ENCODE assay signal across 18 cellular contexts in the genomic region with DNA sequence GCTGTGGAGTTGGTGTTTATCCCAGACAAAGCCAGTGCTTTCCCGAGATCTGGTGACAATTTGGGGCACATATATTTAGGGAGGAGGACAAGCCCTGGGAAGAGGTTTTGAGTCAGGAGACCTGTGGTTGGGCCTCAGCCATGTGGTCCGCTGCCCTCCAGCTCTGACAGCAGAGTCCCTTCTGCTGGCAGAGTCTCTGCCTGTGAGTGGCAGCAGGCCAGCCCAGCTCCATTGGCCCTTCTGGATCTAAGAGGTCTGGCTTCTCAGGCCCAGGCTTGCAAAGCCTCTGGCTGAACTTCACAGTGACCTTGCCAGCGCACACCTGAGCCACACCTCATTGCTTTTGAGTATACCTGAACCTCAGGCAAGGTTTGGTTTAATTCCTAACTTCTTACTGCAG.
DNase-seq lines count a peak whose midpoint lies in the region; ATAC-seq, FAIRE-seq and TF ChIP-seq lines count a peak whose summit lies in the region.
"Had no signal": no experiment of that assay in that cellular context is flagged by ENCODE, and none has a peak within 500 bp of the region (broad histone marks: within the 10 kb centered on the region; RNA-seq: fewer than 3 reads in every experiment).

No MANE protein-coding gene starts in this region.

- intact Hi-C loops in body of pancreas (cut with DNase I) (no loop called here), cardiac septum (cut with DNase I) (no loop called here), pancreas (cut with DNase I) (no loop called here)

- H3K9me3 ChIP-seq in body of pancreas (no peaks in the 10 kb centered on the region), pancreas (no peaks in the 10 kb centered on the region)

- no peak overlapping the region for H3K27ac ChIP-seq in body of pancreas
- no peak overlapping the region for H3K27ac ChIP-seq in pancreas
- H3K27ac ChIP-seq: coronary artery, PC-9 had no signal

- peak; percentile 38 for ATAC-seq in body of pancreas
- peak in 3 of 4 donors; percentile 63 to 77 (median 73) for ATAC-seq in pancreas
- ATAC-seq in HG03442 (IDR thresholded peaks at IDR 0.05; ENCODE audit: unreplicated experiment) = no peak
- ATAC-seq: HCT116 had no signal

- FAIRE-seq in pancreas (lab: Jason Lieb, UNC) (no peak), HTR-8/SVneo (lab: Jason Lieb, UNC) (no peak)
- FAIRE-seq: astrocyte, endothelial cell of umbilical vein had no signal

- no peaks in the 10 kb centered on the region for H3K36me3 ChIP-seq in body of pancreas (replicated peaks in 1 of 2; ENCODE audit: insufficient read depth in 1 of 2, low read depth in 2 of 2)
- H3K36me3 ChIP-seq in pancreas = no peaks in the 10 kb centered on the region

- no peak overlapping the region for H3K4me3 ChIP-seq in body of pancreas
- no peak overlapping the region for H3K4me3 ChIP-seq in pancreas
- H3K4me3 ChIP-seq: coronary artery, PC-9 had no signal

- DNase-seq in HPDE6-E6E7 (ENCODE audit: extremely low spot score) (peak; percentile 95), body of pancreas (peak in 3 of 4 donors; percentile 33 to 61 (median 58)), cardiac septum (ENCODE audit: low spot score) (peak; percentile 81), pancreas (peak in 4 of 6 donors; percentile 30 to 69 (median 57)), HTR-8/SVneo (ENCODE audit: insufficient read length, low spot score) (no peak), GM19240 (ENCODE audit: insufficient read length, low spot score) (no peak)
- no peak for DNase-seq in stimulated activated CD4-positive, alpha-beta T cell treated with anti-CD3 and anti-CD28 coated beads, Interleukin-1b, Interleukin-23, amount 100 ng/mL, for 48 hours
- DNase-seq: activated naive CD4-positive, alpha-beta T cell treated with anti-CD3 and anti-CD28 coated beads for 36 hours; activated T-cell treated with anti-CD3 and anti-CD28 coated beads for 4 hours; mesendoderm; NCI-H187 treated with DMSO at 0.1 percent for 48 hours; NCI-H524 had no signal

- no peaks in the 10 kb centered on the region for H3K27me3 ChIP-seq in body of pancreas
- H3K27me3 ChIP-seq in pancreas = no peaks in the 10 kb centered on the region

- TF ChIP-seq CTCF in body of pancreas (IDR thresholded peaks at IDR 0.05) (no peak), pancreas (IDR thresholded peaks at IDR 0.05) (no peak)

- 47 to 64% methylated on average over 3 of the region's 3 CpGs for WGBS in body of pancreas, 2 donors
- WGBS in pancreas, 2 donors = 47 to 59% methylated on average over 3 of the region's 3 CpGs

- TF ChIP-seq POLR2A in body of pancreas (IDR thresholded peaks at IDR 0.05) = no peak

- H3K4me1 ChIP-seq in body of pancreas (peaks cover 6% of the 10 kb centered on the region), pancreas (peaks cover 0 to 6% (median 0%) of the 10 kb centered on the region in 3 donors)

Comparison
In these comparisons a context has a peak if more than half of its experiments do, and no peak if none do; other contexts are left out.
1. DNase-seq: peak in HPDE6-E6E7 (single experiment), body of pancreas (3 of 4), cardiac septum (single experiment) and pancreas (4 of 6); none in stimulated activated CD4-positive, alpha-beta T cell treated with anti-CD3 and anti-CD28 coated beads, Interleukin-1b, Interleukin-23, amount 100 ng/mL, for 48 hours (single experiment), HTR-8/SVneo (single experiment) and GM19240 (single experiment).